Comparison of ENCODE assay signal across 12 cellular contexts in genomic region chr16:78962457-78962929, GRCh38.
DNase-seq lines count a peak whose midpoint lies in the region; ATAC-seq and TF ChIP-seq lines count a peak whose summit lies in the region.
"Had no signal": no experiment of that assay in that cellular context is flagged by ENCODE, and none has a peak within 500 bp of the region (broad histone marks: within the 10 kb centered on the region; RNA-seq: fewer than 3 reads in every experiment).

No MANE protein-coding gene starts in this region.

- no peak for DNase-seq in activated B cell treated with CpG ODN at 0.5 μM for 24 hours
- no peak for DNase-seq in NCI-H1694 (lab: John Stamatoyannopoulos, UW)
- DNase-seq in endothelial cell (ENCODE audit: low spot score) = no peak
- no peak for DNase-seq in nucleus accumbens (lab: John Stamatoyannopoulos, UW)
- DNase-seq in activated gamma-delta T cell treated with Interleukin-2 at 50 U/mL for 16 hours = no peak
- DNase-seq: activated naive CD4-positive, alpha-beta T cell treated with anti-CD3 and anti-CD28 coated beads for 36 hours; NCI-H2171; right cardiac atrium; stimulated activated CD8-positive, alpha-beta memory T cell treated with anti-CD3 and anti-CD28 coated beads, Interleukin-4, amount 100 ng/mL, for 48 hours had no signal

- intact Hi-C loops in activated B cell treated with CpG ODN at 0.5 μM for 24 hours (cut with micrococcal nuclease) = loop anchor here (1.0 to 10.0 kb wide), 4 partner anchors 23 to 218 kb away; no protein-coding TSS in a partner anchor

- H3K27ac Mint-ChIP-seq in activated B cell treated with CpG ODN at 0.5 μM for 24 hours (peak overlapping the region; percentile 79), endothelial cell (ENCODE audit: unreplicated experiment) (no peak overlapping the region)

- H3K27me3 Mint-ChIP-seq in activated B cell treated with CpG ODN at 0.5 μM for 24 hours (peaks cover 8% of the 10 kb centered on the region), endothelial cell (ENCODE audit: unreplicated experiment) (peaks cover 2% of the 10 kb centered on the region)

- H3K36me3 Mint-ChIP-seq in activated B cell treated with CpG ODN at 0.5 μM for 24 hours (ENCODE audit: low read depth) (no peaks in the 10 kb centered on the region), endothelial cell (ENCODE audit: low read depth, unreplicated experiment) (no peaks in the 10 kb centered on the region)

- CTCF ChIA-PET in activated B cell treated with CpG ODN at 0.5 μM for 24 hours (lab: Charles Lee) = interaction anchor here (1.4 kb wide), 1 partner anchor 27 kb away, joined by 5 read pairs; no protein-coding TSS in a partner anchor

- peak; percentile 95 for ATAC-seq in GM18502 (IDR thresholded peaks at IDR 0.05; ENCODE audit: poor library complexity, unreplicated experiment)
- peak; percentile 86 for ATAC-seq in GM19397 (IDR thresholded peaks at IDR 0.05; ENCODE audit: unreplicated experiment)
- peak; percentile 94 for ATAC-seq in HG02973 (IDR thresholded peaks at IDR 0.05; ENCODE audit: unreplicated experiment)
- ATAC-seq in activated B cell treated with CpG ODN at 0.5 μM for 24 hours (ENCODE audit: low read depth) = peak; percentile 84
- ATAC-seq: right cardiac atrium had no signal

- H3K4me1 Mint-ChIP-seq in activated B cell treated with CpG ODN at 0.5 μM for 24 hours (peaks cover 54% of the 10 kb centered on the region), endothelial cell (ENCODE audit: unreplicated experiment) (no peaks in the 10 kb centered on the region)

- POLR2A ChIA-PET in activated B cell treated with CpG ODN at 0.5 μM for 24 hours (lab: Charles Lee) = interaction anchor here (0.5 to 3.7 kb wide), 6 partner anchors 9 to 50 kb away, joined by 3 to 48 read pairs (median 5); no protein-coding TSS in a partner anchor

- peak overlapping the region; percentile 59 for H3K4me3 Mint-ChIP-seq in activated B cell treated with CpG ODN at 0.5 μM for 24 hours
- no peak overlapping the region for H3K4me3 Mint-ChIP-seq in endothelial cell (ENCODE audit: unreplicated experiment)
- H3K4me3 Mint-ChIP-seq: activated naive CD4-positive, alpha-beta T cell treated with anti-CD3 and anti-CD28 coated beads for 36 hours had no signal

- H3K9me3 Mint-ChIP-seq in activated B cell treated with CpG ODN at 0.5 μM for 24 hours (peaks cover 2% of the 10 kb centered on the region), endothelial cell (ENCODE audit: unreplicated experiment) (no peaks in the 10 kb centered on the region)

- no peak for TF ChIP-seq CTCF in activated B cell treated with CpG ODN at 0.5 μM for 24 hours (IDR thresholded peaks at IDR 0.05)
- TF ChIP-seq CTCF in endothelial cell (IDR thresholded peaks at IDR 0.05; ENCODE audit: unreplicated experiment) = no peak
